ENCODE assay signal across 8 cellular contexts in genomic region chr12:22334696-22335290, GRCh38. TPM values are rescaled to one million over a fixed set of nuclear protein-coding genes. Genes with fewer than 3 reads are reported as not detected.
DNase-seq lines count a peak whose midpoint lies in the region; ATAC-seq and TF ChIP-seq lines count a peak whose summit lies in the region.

Gene ST8SIA1, minus strand, starts transcription at chr12:22334707. Its CDS starts 475 bp downstream, at chr12:22334232.

- H4K12ac ChIP-seq in trophoblast cell (ENCODE audit: low read depth, low read length), result no peak within 1 kb of the TSS

- H4K91ac ChIP-seq in trophoblast cell (ENCODE audit: low read depth, low read length), result no peak within 1 kb of the TSS

- H3K9me3 ChIP-seq in RWPE2 (ENCODE audit: severe bottlenecking) (no peaks in the 10 kb centered on the region), cardiac muscle cell (ENCODE audit: low read depth) (no peaks in the 10 kb centered on the region), trophoblast cell (ENCODE audit: insufficient read depth, low read depth, low read length) (peaks cover 2% of the 10 kb centered on the region)

- H2BK5ac ChIP-seq in trophoblast cell (ENCODE audit: low read depth, low read length, poor library complexity), result no peak within 1 kb of the TSS

- H3K4ac ChIP-seq in trophoblast cell (ENCODE audit: low read depth, low read length), result no peak within 1 kb of the TSS

- no peak within 1 kb of the TSS for H3K14ac ChIP-seq in trophoblast cell (ENCODE audit: low read length)

- peaks cover 2% of the 10 kb centered on the region for H3K79me1 ChIP-seq in trophoblast cell (ENCODE audit: low read length)

- peaks cover 43% of the 10 kb centered on the region for H3K27me3 Mint-ChIP-seq in activated naive CD4-positive, alpha-beta T cell treated with anti-CD3 and anti-CD28 coated beads, Interleukin-2, amount 10 ng/mL, durations not matched to agents 7 days and 5 days

- H3K4me2 ChIP-seq in trophoblast cell (ENCODE audit: low read length), result peak within 1 kb of the TSS; percentile 73

- peaks cover 2% of the 10 kb centered on the region for H3K36me3 Mint-ChIP-seq in activated naive CD4-positive, alpha-beta T cell treated with anti-CD3 and anti-CD28 coated beads, Interleukin-2, amount 10 ng/mL, durations not matched to agents 7 days and 5 days

- H3K4me3 ChIP-seq in GM12865 (ENCODE audit: low read depth, low read length), result peak within 1 kb of the TSS; percentile 59
- peak within 1 kb of the TSS; percentile 39 for H3K4me3 ChIP-seq in RWPE2 (ENCODE audit: severe bottlenecking)
- peak within 1 kb of the TSS; percentile 88 for H3K4me3 ChIP-seq in cardiac muscle cell
- H3K4me3 ChIP-seq in trophoblast cell (ENCODE audit: low read depth, low read length), result peak within 1 kb of the TSS; percentile 67

- no peaks in the 10 kb centered on the region for H3K27me3 ChIP-seq in RWPE2 (ENCODE audit: insufficient read depth, poor library complexity, severe bottlenecking)
- no peaks in the 10 kb centered on the region for H3K27me3 ChIP-seq in cardiac muscle cell
- H3K27me3 ChIP-seq in trophoblast cell (ENCODE audit: insufficient read depth, low read length), result peaks cover 23% of the 10 kb centered on the region

- no peak within 1 kb of the TSS for H2BK120ac ChIP-seq in trophoblast cell (ENCODE audit: insufficient read depth, low read length, poor library complexity)

- no peak within 1 kb of the TSS for H2BK12ac ChIP-seq in trophoblast cell (ENCODE audit: low read length)

- H3K4me3 Mint-ChIP-seq in activated naive CD4-positive, alpha-beta T cell treated with anti-CD3 and anti-CD28 coated beads, Interleukin-2, amount 10 ng/mL, durations not matched to agents 7 days and 5 days, result peak within 1 kb of the TSS; percentile 79

- TF ChIP-seq CTCF in GM12865 (IDR thresholded peaks at IDR 0.05; ENCODE audit: insufficient read depth, low read depth, low read length, missing control alignments) (no peak), RWPE2 (IDR thresholded peaks at IDR 0.05; ENCODE audit: poor library complexity, severe bottlenecking) (no peak), cardiac muscle cell (IDR thresholded peaks at IDR 0.05; ENCODE audit: low read depth, low read length) (no peak)

- H3K27ac Mint-ChIP-seq in activated naive CD4-positive, alpha-beta T cell treated with anti-CD3 and anti-CD28 coated beads, Interleukin-2, amount 10 ng/mL, durations not matched to agents 7 days and 5 days, result peak within 1 kb of the TSS; percentile 67

- H3K18ac ChIP-seq in trophoblast cell (ENCODE audit: low read length), result no peak within 1 kb of the TSS

- ATAC-seq in HG02759 (IDR thresholded peaks at IDR 0.05; ENCODE audit: unreplicated experiment) (peak; percentile 29), RWPE2 (ENCODE audit: low read depth) (peak; percentile 10; the same call in 1 of the 3 replicates)

- H3K79me2 ChIP-seq in trophoblast cell (ENCODE audit: control insufficient read depth, insufficient read depth, low read length, poor library complexity), result no peaks in the 10 kb centered on the region

- H3K4me1 ChIP-seq in RWPE2 (ENCODE audit: insufficient read depth, poor library complexity, severe bottlenecking), result no peaks in the 10 kb centered on the region
- H3K4me1 ChIP-seq in cardiac muscle cell (ENCODE audit: low read depth), result peaks cover 11% of the 10 kb centered on the region
- H3K4me1 ChIP-seq in trophoblast cell (ENCODE audit: control insufficient read depth in 1 of 2, insufficient read depth in 2 of 2, low read length in 2 of 2), result peaks cover 11% of the 10 kb centered on the region in 2 experiments

- H3K9me3 Mint-ChIP-seq in activated naive CD4-positive, alpha-beta T cell treated with anti-CD3 and anti-CD28 coated beads, Interleukin-2, amount 10 ng/mL, durations not matched to agents 7 days and 5 days, result no peaks in the 10 kb centered on the region

- H3K27ac ChIP-seq in RWPE2 (ENCODE audit: poor library complexity, severe bottlenecking) (no peak within 1 kb of the TSS), cardiac muscle cell (peak within 1 kb of the TSS; percentile 40), trophoblast cell (ENCODE audit: low read depth, low read length) (no peak within 1 kb of the TSS)

- H3K36me3 ChIP-seq in RWPE2 (ENCODE audit: low read depth) (no peaks in the 10 kb centered on the region), cardiac muscle cell (no peaks in the 10 kb centered on the region), trophoblast cell (ENCODE audit: control insufficient read depth in 1 of 2, insufficient read depth in 2 of 2, low read length in 2 of 2) (no peaks in the 10 kb centered on the region)

- H2AFZ ChIP-seq in trophoblast cell (ENCODE audit: insufficient read depth, low read length, poor library complexity), result peak within 1 kb of the TSS; percentile 44

- DNase-seq in GM12865 (ENCODE audit: low read depth) (peak; percentile 33), RWPE2 (ENCODE audit: low spot score) (no peak), cardiac muscle cell (ENCODE audit: low read depth in 1 of 2, low spot score in 1 of 2) (peak; percentile 30 to 74), trophoblast cell (no peak), SHP77 treated with DMSO at 0.1 percent for 48 hours (lab: John Stamatoyannopoulos, UW) (no peak), COLO668 (lab: John Stamatoyannopoulos, UW; ENCODE audit: unreplicated experiment) (no peak)
- DNase-seq in activated naive CD4-positive, alpha-beta T cell treated with anti-CD3 and anti-CD28 coated beads, Interleukin-2, amount 10 ng/mL, durations not matched to agents 7 days and 5 days, result peak; percentile 55

- H4K8ac ChIP-seq in trophoblast cell (ENCODE audit: low read depth, low read length), result no peak within 1 kb of the TSS

- H3K23ac ChIP-seq in trophoblast cell (ENCODE audit: low read length), result no peak within 1 kb of the TSS

- CTCF ChIA-PET in activated naive CD4-positive, alpha-beta T cell treated with anti-CD3 and anti-CD28 coated beads, Interleukin-2, amount 10 ng/mL, durations not matched to agents 7 days and 5 days (lab: Charles Lee), result interaction anchor here (0.7 to 1.6 kb wide), 10 partner anchors 16 to 252 kb away, joined by 3 to 26 read pairs (median 6); no protein-coding TSS in a partner anchor

- H3K9ac ChIP-seq in trophoblast cell (ENCODE audit: low read length), result no peak within 1 kb of the TSS

- no CpG with 5 or more reads among the region's 50 CpGs for WGBS in trophoblast cell (ENCODE audit: extremely low coverage, insufficient coverage, insufficient read length)

- no peak within 1 kb of the TSS for H2AK5ac ChIP-seq in trophoblast cell (ENCODE audit: low read length)

- peaks cover 20% of the 10 kb centered on the region for H3K4me1 Mint-ChIP-seq in activated naive CD4-positive, alpha-beta T cell treated with anti-CD3 and anti-CD28 coated beads, Interleukin-2, amount 10 ng/mL, durations not matched to agents 7 days and 5 days

RNA-seq across cellular contexts. Expression of gene ST8SIA1, which starts in this region (rescaled TPM):
- 5.4 and 10.1 TPM in 2 replicates for total RNA-seq in cardiac muscle cell
- polyA plus RNA-seq in cardiac muscle cell, result 5.3 and 6.7 TPM in 2 replicates
- polyA plus RNA-seq in trophoblast cell (2013), result 0.35 and 0.48 TPM in 2 replicates

Comparison
In these comparisons a context has a peak if more than half of its experiments do, and no peak if none do; other contexts are left out.
1. DNase-seq: peak in GM12865 (single experiment), activated naive CD4-positive, alpha-beta T cell treated with anti-CD3 and anti-CD28 coated beads, Interleukin-2, amount 10 ng/mL, durations not matched to agents 7 days and 5 days (single experiment) and cardiac muscle cell (2 of 2); none in RWPE2 (single experiment), trophoblast cell (0 of 2), SHP77 treated with DMSO at 0.1 percent for 48 hours (single experiment) and COLO668 (single experiment).
2. Peak in every context shown above with its lines, with median percentiles within 50 percentile points of each other: H3K4me3 ChIP-seq.